Comparison of ENCODE assay signal across 6 cellular contexts in genomic region chr2:74441111-74441689, GRCh38. TPM values are rescaled to one million over a fixed set of nuclear protein-coding genes. Genes with fewer than 3 reads are reported as not detected.
A peak's percentile ranks its signal among the peaks of the same experiment; 100 is the strongest.
DNase-seq lines count a peak whose midpoint lies in the region; ATAC-seq and TF ChIP-seq lines count a peak whose summit lies in the region.

No MANE protein-coding gene starts in this region.

- H3K27me3 ChIP-seq in iPS DF 6.9 (ENCODE audit: control insufficient read depth, insufficient read depth, low read length) = no peaks in the 10 kb centered on the region
- H3K27me3 ChIP-seq in upper lobe of right lung = peaks cover 13% of the 10 kb centered on the region

- H3K36me3 ChIP-seq in iPS DF 6.9 (ENCODE audit: control insufficient read depth, insufficient read depth, low read length) (no peaks in the 10 kb centered on the region), upper lobe of right lung (no peaks in the 10 kb centered on the region)

- H3K4me3 Mint-ChIP-seq in activated T-cell treated with anti-CD3 and anti-CD28 coated beads, Interleukin-2, amount 50 U/mL, for 24 hours = peak overlapping the region; percentile 35

- H3K9me3 ChIP-seq in iPS DF 6.9 (ENCODE audit: control insufficient read depth, insufficient read depth, low read length) = no peaks in the 10 kb centered on the region
- H3K9me3 ChIP-seq in upper lobe of right lung = no peaks in the 10 kb centered on the region

- DNase-seq in activated T-cell treated with anti-CD3 and anti-CD28 coated beads, Interleukin-2, amount 50 U/mL, for 24 hours = peak; percentile 53
- no peak for DNase-seq in activated T-cell treated with anti-CD3 and anti-CD28 coated beads, Interleukin-2, amount 50 U/mL, for 1 hour
- DNase-seq in iPS DF 6.9 (ENCODE audit: low read depth, low spot score) (no peak), upper lobe of right lung (no peak), HuH-7.5 (ENCODE audit: low spot score) (no peak)
- DNase-seq in activated CD8-positive, alpha-beta memory T cell treated with anti-CD3 and anti-CD28 coated beads, Interleukin-2, amount 50 U/mL, for 4 hours = no peak

- peaks cover 51% of the 10 kb centered on the region for H3K27me3 Mint-ChIP-seq in activated T-cell treated with anti-CD3 and anti-CD28 coated beads, Interleukin-2, amount 50 U/mL, for 24 hours

- intact Hi-C loops in upper lobe of right lung (cut with DNase I) = no loop called here

- H3K36me3 Mint-ChIP-seq in activated T-cell treated with anti-CD3 and anti-CD28 coated beads, Interleukin-2, amount 50 U/mL, for 24 hours (ENCODE audit: low read depth) = no peaks in the 10 kb centered on the region

- H3K4me1 Mint-ChIP-seq in activated T-cell treated with anti-CD3 and anti-CD28 coated beads, Interleukin-2, amount 50 U/mL, for 24 hours (ENCODE audit: low read depth) = peaks cover 15% of the 10 kb centered on the region

- WGBS in iPS DF 6.9 (ENCODE audit: insufficient coverage, insufficient read length) = no CpG with 5 or more reads among the region's 35 CpGs

- H3K27ac Mint-ChIP-seq in activated T-cell treated with anti-CD3 and anti-CD28 coated beads, Interleukin-2, amount 50 U/mL, for 24 hours = no peak overlapping the region

- peak; percentile 34 for ATAC-seq in upper lobe of right lung

- no peak for TF ChIP-seq CTCF in upper lobe of right lung (IDR thresholded peaks at IDR 0.05)

- peak overlapping the region; percentile 93 for H3K4me3 ChIP-seq in iPS DF 6.9 (ENCODE audit: low read length)
- H3K4me3 ChIP-seq in upper lobe of right lung = peak overlapping the region; percentile 62

- H3K27ac ChIP-seq in iPS DF 6.9 (ENCODE audit: low read length) = no peak overlapping the region
- H3K27ac ChIP-seq in upper lobe of right lung = peak overlapping the region; percentile 84

- H3K4me1 ChIP-seq in iPS DF 6.9 (ENCODE audit: control insufficient read depth, insufficient read depth, low read length) = 0 out of 2 replicates have a peak, but pooled peaks cover 4% of the 10 kb centered on the region
- peaks cover 26% of the 10 kb centered on the region for H3K4me1 ChIP-seq in upper lobe of right lung

- H3K9me3 Mint-ChIP-seq in activated T-cell treated with anti-CD3 and anti-CD28 coated beads, Interleukin-2, amount 50 U/mL, for 24 hours = no peaks in the 10 kb centered on the region

RNA-seq across cellular contexts. Expression of gene RTKN, which starts 0.5 kb away (rescaled TPM):
- total RNA-seq in upper lobe of right lung = 32.3 TPM

RNA-seq across cellular contexts. Expression of gene INO80B, which starts 13.7 kb away (rescaled TPM):
- total RNA-seq in upper lobe of right lung = 30.2 TPM

RNA-seq across cellular contexts. Expression of gene WBP1, which starts 17.0 kb away (rescaled TPM):
- 57.5 TPM for total RNA-seq in upper lobe of right lung

RNA-seq across cellular contexts. Expression of gene WDR54, which starts 19.7 kb away (rescaled TPM):
- total RNA-seq in upper lobe of right lung = 8.4 TPM

RNA-seq across cellular contexts. Expression of gene C2orf81, which starts 19.8 kb away (rescaled TPM):
- 2.1 TPM for total RNA-seq in upper lobe of right lung
